Comparison of ENCODE assay signal across 2 cellular contexts in genomic region chr13:110497003-110497402, GRCh38.
TF ChIP-seq lines count a peak whose summit lies in the region.

No MANE protein-coding gene starts in this region.

TF ChIP-seq in liver, 16 proteins besides CTCF, POLR2A, EP300 and RAD21 (continued from another document):
- TF ChIP-seq ZBTB33 (IDR thresholded peaks at IDR 0.05) (no peak), TAF1 (conservative IDR thresholded peaks at IDR 0.05) (no peak), GABPA (IDR thresholded peaks at IDR 0.05 in 1 of 2, conservative IDR thresholded peaks at IDR 0.05 in 1 of 2) (no peak), YY1 (IDR thresholded peaks at IDR 0.05) (no peak), HNF4A (conservative IDR thresholded peaks at IDR 0.05) (peak in 1 of 2 donors; percentile 42), RXRA (IDR thresholded peaks at IDR 0.05) (peak; percentile 17 to 55)

TF ChIP-seq in HepG2, 621 proteins besides CTCF, POLR2A, EP300 and RAD21 (continued from another document):
- TF ChIP-seq ZNF580 (CRISPR knock-in tag; IDR thresholded peaks at IDR 0.05; ENCODE audit: borderline replicate concordance, low read depth) (no peak), ZNF317 (CRISPR knock-in tag; IDR thresholded peaks at IDR 0.05) (no peak), ZNF761 (CRISPR knock-in tag; conservative IDR thresholded peaks at IDR 0.05) (no peak), ZNF646 (CRISPR knock-in tag; IDR thresholded peaks at IDR 0.05) (no peak), ZNF142 (CRISPR knock-in tag; IDR thresholded peaks at IDR 0.05) (no peak), ELF3 (CRISPR knock-in tag; IDR thresholded peaks at IDR 0.05) (no peak), TAF15 (IDR thresholded peaks at IDR 0.05; ENCODE audit: low read depth, low read length, poor library complexity, severe bottlenecking) (no peak)
